Comparison of ENCODE assay signal across 9 cellular contexts in the genomic region with DNA sequence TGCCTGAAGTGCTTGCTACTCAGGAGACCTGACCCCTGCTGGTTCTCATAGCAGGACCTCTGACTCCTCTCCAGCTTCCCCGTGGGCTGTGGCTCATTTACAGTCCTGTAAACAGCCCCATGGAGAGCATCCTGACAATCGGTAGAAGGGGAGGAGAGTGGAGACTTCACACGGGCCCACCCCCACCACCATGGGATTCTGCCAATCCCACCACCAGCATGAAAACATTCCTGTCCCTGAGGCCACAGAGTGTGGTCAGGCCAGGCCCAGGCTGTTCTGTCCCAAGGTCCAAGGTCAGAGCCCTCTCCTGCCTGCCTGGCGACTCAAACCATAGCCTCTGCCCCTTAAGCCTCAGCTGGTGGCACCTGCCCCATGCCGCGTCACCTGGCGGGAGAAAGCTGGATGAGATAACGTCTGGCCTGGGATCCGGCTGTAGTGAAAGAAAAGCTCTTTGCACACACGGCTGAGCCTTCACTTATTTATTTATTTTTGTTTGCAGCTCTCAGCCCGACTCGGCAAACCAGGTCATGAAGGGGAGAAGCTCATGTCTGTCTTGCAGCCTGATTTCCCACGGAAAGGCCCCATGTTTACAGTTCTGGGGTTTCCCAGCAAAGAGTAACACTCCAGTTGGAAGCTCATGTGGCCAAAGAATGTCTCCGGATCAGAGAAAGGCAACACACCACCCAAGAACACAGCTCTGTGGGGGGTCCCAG.
DNase-seq lines count a peak whose midpoint lies in the region; ATAC-seq and TF ChIP-seq lines count a peak whose summit lies in the region.
"Had no signal": no experiment of that assay in that cellular context is flagged by ENCODE, and none has a peak within 500 bp of the region (broad histone marks: within the 10 kb centered on the region; RNA-seq: fewer than 3 reads in every experiment).

No MANE protein-coding gene starts in this region.

- no peaks in the 10 kb centered on the region for H3K36me3 Mint-ChIP-seq in activated T-cell treated with anti-CD3 and anti-CD28 coated beads, Interleukin-2, amount 50 U/mL, for 24 hours (ENCODE audit: low read depth)
- no peaks in the 10 kb centered on the region for H3K36me3 Mint-ChIP-seq in activated T-cell treated with anti-CD3 and anti-CD28 coated beads, Interleukin-2, amount 50 U/mL, for 4 hours (ENCODE audit: insufficient read depth)
- H3K36me3 Mint-ChIP-seq in naive thymus-derived CD4-positive, alpha-beta T cell, result no peaks in the 10 kb centered on the region
- no peaks in the 10 kb centered on the region for H3K36me3 Mint-ChIP-seq in activated CD4-positive, alpha-beta T cell treated with anti-CD3 and anti-CD28 coated beads, Interleukin-2, amount 10 ng/mL, durations not matched to agents 7 days and 5 days (ENCODE audit: low read depth)

- no peaks in the 10 kb centered on the region for H3K4me1 Mint-ChIP-seq in activated T-cell treated with anti-CD3 and anti-CD28 coated beads, Interleukin-2, amount 50 U/mL, for 24 hours (ENCODE audit: low read depth)
- H3K4me1 Mint-ChIP-seq in activated T-cell treated with anti-CD3 and anti-CD28 coated beads, Interleukin-2, amount 50 U/mL, for 4 hours (ENCODE audit: low read depth), result no peaks in the 10 kb centered on the region
- H3K4me1 Mint-ChIP-seq in naive thymus-derived CD4-positive, alpha-beta T cell, result no peaks in the 10 kb centered on the region
- no peaks in the 10 kb centered on the region for H3K4me1 Mint-ChIP-seq in activated CD4-positive, alpha-beta T cell treated with anti-CD3 and anti-CD28 coated beads, Interleukin-2, amount 10 ng/mL, durations not matched to agents 7 days and 5 days

- H3K4me1 ChIP-seq in mucosa of descending colon (ENCODE audit: low read depth) (peaks cover 6% of the 10 kb centered on the region), upper lobe of left lung (peaks cover 0 to 3% (median 0%) of the 10 kb centered on the region in 4 donors)
- no peaks in the 10 kb centered on the region for H3K4me1 ChIP-seq in naive thymus-derived CD4-positive, alpha-beta T cell (ENCODE audit: control insufficient read depth in 2 of 2, insufficient read depth in 2 of 2, low read length in 2 of 2)

- peak; percentile 22 for TF ChIP-seq CTCF in brain microvascular endothelial cell (IDR thresholded peaks at IDR 0.05; ENCODE audit: low read depth, low read length, missing control alignments)
- TF ChIP-seq CTCF in mucosa of descending colon (IDR thresholded peaks at IDR 0.05), result no peak
- no peak for TF ChIP-seq CTCF in upper lobe of left lung (IDR thresholded peaks at IDR 0.05)

- H3K27ac Mint-ChIP-seq in activated T-cell treated with anti-CD3 and anti-CD28 coated beads, Interleukin-2, amount 50 U/mL, for 24 hours, result no peak overlapping the region
- H3K27ac Mint-ChIP-seq in naive thymus-derived CD4-positive, alpha-beta T cell, result no peak overlapping the region
- H3K27ac Mint-ChIP-seq in activated CD4-positive, alpha-beta T cell treated with anti-CD3 and anti-CD28 coated beads, Interleukin-2, amount 10 ng/mL, durations not matched to agents 7 days and 5 days, result no peak overlapping the region

- POLR2A ChIA-PET in naive thymus-derived CD4-positive, alpha-beta T cell (lab: Charles Lee), result no interaction called here
- POLR2A ChIA-PET in activated CD4-positive, alpha-beta T cell treated with anti-CD3 and anti-CD28 coated beads, Interleukin-2, amount 10 ng/mL, durations not matched to agents 7 days and 5 days (lab: Charles Lee), result no interaction called here

- H3K27ac ChIP-seq in brain microvascular endothelial cell (no peak overlapping the region), upper lobe of left lung (peak overlapping the region; percentile 13 to 55 (median 40))
- no peak overlapping the region for H3K27ac ChIP-seq in naive thymus-derived CD4-positive, alpha-beta T cell (ENCODE audit: low read depth, low read length)

- no peak for TF ChIP-seq EP300 in upper lobe of left lung (IDR thresholded peaks at IDR 0.05)

- H3K27me3 Mint-ChIP-seq in activated T-cell treated with anti-CD3 and anti-CD28 coated beads, Interleukin-2, amount 50 U/mL, for 24 hours, result peaks cover 2% of the 10 kb centered on the region
- H3K27me3 Mint-ChIP-seq in activated T-cell treated with anti-CD3 and anti-CD28 coated beads, Interleukin-2, amount 50 U/mL, for 4 hours (ENCODE audit: low read depth), result peaks cover 9% of the 10 kb centered on the region
- no peaks in the 10 kb centered on the region for H3K27me3 Mint-ChIP-seq in naive thymus-derived CD4-positive, alpha-beta T cell
- no peaks in the 10 kb centered on the region for H3K27me3 Mint-ChIP-seq in activated CD4-positive, alpha-beta T cell treated with anti-CD3 and anti-CD28 coated beads, Interleukin-2, amount 10 ng/mL, durations not matched to agents 7 days and 5 days

- H3K9me3 ChIP-seq in mucosa of descending colon, result no peaks in the 10 kb centered on the region
- no peaks in the 10 kb centered on the region for H3K9me3 ChIP-seq in upper lobe of left lung
- H3K9me3 ChIP-seq in naive thymus-derived CD4-positive, alpha-beta T cell (ENCODE audit: control insufficient read depth in 2 of 3, low read length in 3 of 3), result no peaks in the 10 kb centered on the region

- no peak for TF ChIP-seq POLR2A in upper lobe of left lung (IDR thresholded peaks at IDR 0.05)

- H3K4me3 ChIP-seq in brain microvascular endothelial cell (ENCODE audit: low read depth, low read length) (no peak overlapping the region), mucosa of descending colon (no peak overlapping the region), upper lobe of left lung (no peak overlapping the region)
- no peak overlapping the region for H3K4me3 ChIP-seq in naive thymus-derived CD4-positive, alpha-beta T cell (ENCODE audit: low read length)

- in situ Hi-C loops in brain microvascular endothelial cell (cut with HindIII; ENCODE audit: low pct_ligation_motif_present, low sequenced_read_pairs), result no loop called here

- H3K36me3 ChIP-seq in brain microvascular endothelial cell (replicated peaks) (no peaks in the 10 kb centered on the region), mucosa of descending colon (ENCODE audit: low read depth) (no peaks in the 10 kb centered on the region), upper lobe of left lung (no peaks in the 10 kb centered on the region)
- H3K36me3 ChIP-seq in naive thymus-derived CD4-positive, alpha-beta T cell (ENCODE audit: control insufficient read depth in 2 of 3, insufficient read depth in 3 of 3, low read length in 3 of 3), result no peaks in the 10 kb centered on the region

- CTCF ChIA-PET in naive thymus-derived CD4-positive, alpha-beta T cell (lab: Charles Lee), result no interaction called here
- CTCF ChIA-PET in activated CD4-positive, alpha-beta T cell treated with anti-CD3 and anti-CD28 coated beads, Interleukin-2, amount 10 ng/mL, durations not matched to agents 7 days and 5 days (lab: Charles Lee), result no interaction called here

- H3K9me3 Mint-ChIP-seq in activated T-cell treated with anti-CD3 and anti-CD28 coated beads, Interleukin-2, amount 50 U/mL, for 24 hours, result no peaks in the 10 kb centered on the region
- no peaks in the 10 kb centered on the region for H3K9me3 Mint-ChIP-seq in activated T-cell treated with anti-CD3 and anti-CD28 coated beads, Interleukin-2, amount 50 U/mL, for 4 hours
- no peaks in the 10 kb centered on the region for H3K9me3 Mint-ChIP-seq in naive thymus-derived CD4-positive, alpha-beta T cell
- H3K9me3 Mint-ChIP-seq in activated CD4-positive, alpha-beta T cell treated with anti-CD3 and anti-CD28 coated beads, Interleukin-2, amount 10 ng/mL, durations not matched to agents 7 days and 5 days, result no peaks in the 10 kb centered on the region

- H3K27me3 ChIP-seq in brain microvascular endothelial cell (replicated peaks), result peaks cover 4% of the 10 kb centered on the region
- H3K27me3 ChIP-seq in upper lobe of left lung, result no peaks in the 10 kb centered on the region
- no peaks in the 10 kb centered on the region for H3K27me3 ChIP-seq in naive thymus-derived CD4-positive, alpha-beta T cell (ENCODE audit: control insufficient read depth in 2 of 2, insufficient read depth in 2 of 2, low read length in 2 of 2)

- intact Hi-C loops in mucosa of descending colon (cut with DNase I, micrococcal nuclease), result no loop called here
- intact Hi-C loops in naive thymus-derived CD4-positive, alpha-beta T cell (cut with micrococcal nuclease), result no loop called here

- no peak for ATAC-seq in activated T-cell treated with anti-CD3 and anti-CD28 coated beads, Interleukin-2, amount 50 U/mL, for 4 hours
- ATAC-seq in mucosa of descending colon (peak; percentile 15), upper lobe of left lung (ENCODE audit: low FRiP score in 2 of 2) (no peak), HG03196 (IDR thresholded peaks at IDR 0.05; ENCODE audit: unreplicated experiment) (no peak)
- no peak for ATAC-seq in naive thymus-derived CD4-positive, alpha-beta T cell

- H3K4me3 Mint-ChIP-seq in activated T-cell treated with anti-CD3 and anti-CD28 coated beads, Interleukin-2, amount 50 U/mL, for 24 hours, result no peak overlapping the region
- H3K4me3 Mint-ChIP-seq in activated T-cell treated with anti-CD3 and anti-CD28 coated beads, Interleukin-2, amount 50 U/mL, for 4 hours, result no peak overlapping the region
- no peak overlapping the region for H3K4me3 Mint-ChIP-seq in naive thymus-derived CD4-positive, alpha-beta T cell
- no peak overlapping the region for H3K4me3 Mint-ChIP-seq in activated CD4-positive, alpha-beta T cell treated with anti-CD3 and anti-CD28 coated beads, Interleukin-2, amount 10 ng/mL, durations not matched to agents 7 days and 5 days

- peak; percentile 3 for DNase-seq in activated T-cell treated with anti-CD3 and anti-CD28 coated beads, Interleukin-2, amount 50 U/mL, for 24 hours
- DNase-seq in activated T-cell treated with anti-CD3 and anti-CD28 coated beads, Interleukin-2, amount 50 U/mL, for 4 hours, result no peak
- DNase-seq in brain microvascular endothelial cell, result peak; percentile 49
- peak in 1 of 3 donors; percentile 17 for DNase-seq in mucosa of descending colon
- DNase-seq in upper lobe of left lung, result peak in 1 of 2 donors; percentile 19
- no peak for DNase-seq in naive thymus-derived CD4-positive, alpha-beta T cell
- DNase-seq in activated CD4-positive, alpha-beta T cell treated with anti-CD3 and anti-CD28 coated beads, Interleukin-2, amount 10 ng/mL, durations not matched to agents 7 days and 5 days, result no peak
- DNase-seq: dermis blood vessel endothelial cell had no signal

- 61 to 69% methylated on average over 10 to 14 of the region's 14 CpGs for WGBS in upper lobe of left lung, 2 donors

Comparison
In these comparisons a context has a peak if more than half of its experiments do, and no peak if none do; other contexts are left out.
1. DNase-seq: peak in activated T-cell treated with anti-CD3 and anti-CD28 coated beads, Interleukin-2, amount 50 U/mL, for 24 hours (single experiment) and brain microvascular endothelial cell (single experiment); none in activated T-cell treated with anti-CD3 and anti-CD28 coated beads, Interleukin-2, amount 50 U/mL, for 4 hours (single experiment), naive thymus-derived CD4-positive, alpha-beta T cell (0 of 9) and activated CD4-positive, alpha-beta T cell treated with anti-CD3 and anti-CD28 coated beads, Interleukin-2, amount 10 ng/mL, durations not matched to agents 7 days and 5 days (single experiment).
2. H3K27ac ChIP-seq: peak in upper lobe of left lung (4 of 4); none in brain microvascular endothelial cell (single experiment) and naive thymus-derived CD4-positive, alpha-beta T cell (single experiment).